Comparison of ENCODE assay signal across 25 cellular contexts in the genomic region with DNA sequence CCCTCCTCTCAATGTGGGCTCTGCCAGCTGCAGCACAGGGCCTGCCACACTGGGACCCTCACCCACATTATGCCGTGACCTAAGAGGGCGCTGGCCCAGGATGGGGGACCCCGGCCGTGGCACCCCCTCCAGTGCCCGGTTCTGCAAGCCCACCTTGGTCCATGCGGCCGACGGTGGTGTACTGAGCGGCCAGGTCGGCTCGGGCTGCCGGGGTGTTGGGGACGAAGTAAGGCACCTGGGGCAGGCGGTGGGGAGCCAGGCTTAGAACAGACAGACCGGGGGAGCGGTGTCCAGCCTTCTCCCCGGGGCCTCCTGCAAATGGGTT. TPM values are rescaled to one million over a fixed set of nuclear protein-coding genes. Genes with fewer than 3 reads are reported as not detected.
"Had no signal": no experiment of that assay in that cellular context is flagged by ENCODE, and none has a peak within 500 bp of the region (broad histone marks: within the 10 kb centered on the region; RNA-seq: fewer than 3 reads in every experiment).

No MANE protein-coding gene starts in this region.

- H3K27ac ChIP-seq: epithelial cell of prostate, esophagus squamous epithelium, gastroesophageal sphincter, neural progenitor cell, pancreas, tibial artery, upper lobe of right lung, vagina had no signal

- H3K27me3 ChIP-seq: esophagus squamous epithelium, gastroesophageal sphincter, neural progenitor cell, pancreas, tibial artery, upper lobe of right lung, vagina had no signal

- H3K4me1 ChIP-seq: neural progenitor cell, pancreas, tibial artery had no signal

- DNase-seq: effector memory CD8-positive, alpha-beta T cell; esophagus squamous epithelium; foreskin fibroblast; glutamatergic neuron; immature natural killer cell; mesenchymal stem cell; midbrain; occipital lobe; stimulated activated CD4-positive, alpha-beta T cell treated with anti-CD3 and anti-CD28 coated beads, Interleukin-2, amount 100 ng/mL, for 24 hours; stimulated activated CD4-positive, alpha-beta T cell treated with anti-CD3 and anti-CD28 coated beads, Interleukin-4, amount 100 ng/mL, for 4 hours; stimulated activated naive CD4-positive, alpha-beta T cell treated with Interleukin-2 at 50 U/mL for 16 hours had no signal

- H3K27me3 Mint-ChIP-seq: effector memory CD8-positive, alpha-beta T cell; natural killer cell treated with Interleukin-12 subunit alpha and Interleukin-12 subunit beta and Interleukin-15 and Interleukin-18, amount 100 ng/mL, for 72 hours; progenitor cell of endocrine pancreas had no signal

- H3K9me3 Mint-ChIP-seq: effector memory CD8-positive, alpha-beta T cell; immature natural killer cell; natural killer cell treated with Interleukin-12 subunit alpha and Interleukin-12 subunit beta and Interleukin-15 and Interleukin-18, amount 100 ng/mL, for 72 hours; neural progenitor cell had no signal

- H3K36me3 Mint-ChIP-seq: natural killer cell treated with Interleukin-12 subunit alpha and Interleukin-12 subunit beta and Interleukin-15 and Interleukin-18, amount 100 ng/mL, for 72 hours had no signal

- H3K4me3 Mint-ChIP-seq: effector memory CD8-positive, alpha-beta T cell; immature natural killer cell; natural killer cell treated with Interleukin-12 subunit alpha and Interleukin-12 subunit beta and Interleukin-15 and Interleukin-18, amount 100 ng/mL, for 72 hours; neural progenitor cell had no signal

- H3K9me3 ChIP-seq: esophagus squamous epithelium, gastroesophageal sphincter, pancreas, tibial artery, upper lobe of right lung, vagina had no signal

- H3K27ac Mint-ChIP-seq: effector memory CD8-positive, alpha-beta T cell; natural killer cell treated with Interleukin-12 subunit alpha and Interleukin-12 subunit beta and Interleukin-15 and Interleukin-18, amount 100 ng/mL, for 72 hours; neural progenitor cell; progenitor cell of endocrine pancreas had no signal

- H3K36me3 ChIP-seq: neural progenitor cell had no signal

- ATAC-seq: effector memory CD8-positive, alpha-beta T cell; gastroesophageal sphincter; left colon; left ventricle myocardium superior; natural killer cell treated with Interleukin-12 subunit alpha and Interleukin-12 subunit beta and Interleukin-15 and Interleukin-18, amount 100 ng/mL, for 72 hours; sciatic nerve had no signal

- H3K4me3 ChIP-seq: esophagus squamous epithelium, gastroesophageal sphincter, lung, neural progenitor cell, pancreas, tibial artery, upper lobe of right lung, vagina had no signal

RNA-seq across cellular contexts. Expression of gene CARD14, which starts 43.8 kb away (rescaled TPM):
- total RNA-seq: kidney epithelial cell; left ventricle myocardium superior; natural killer cell treated with Interleukin-12 subunit alpha and Interleukin-12 subunit beta and Interleukin-15 and Interleukin-18, amount 100 ng/mL, for 72 hours; progenitor cell of endocrine pancreas had no signal
